In genomic region chr3:24365168-24365567, GRCh38 we compare ENCODE assay signal across 8 cellular contexts.
DNase-seq lines count a peak whose midpoint lies in the region; TF ChIP-seq lines count a peak whose summit lies in the region.

No MANE protein-coding gene starts in this region.

- H3K9me3 Mint-ChIP-seq in glutamatergic neuron (ENCODE audit: unreplicated experiment), result no peaks in the 10 kb centered on the region
- H3K9me3 Mint-ChIP-seq in activated T-cell treated with anti-CD3 and anti-CD28 coated beads, Interleukin-2, amount 50 U/mL, for 24 hours, result no peaks in the 10 kb centered on the region

- no peaks in the 10 kb centered on the region for H3K27me3 ChIP-seq in osteoblast (ENCODE audit: insufficient read depth, low read length)

- H3K4me1 Mint-ChIP-seq in glutamatergic neuron (ENCODE audit: low read depth, unreplicated experiment), result no peaks in the 10 kb centered on the region
- no peaks in the 10 kb centered on the region for H3K4me1 Mint-ChIP-seq in activated T-cell treated with anti-CD3 and anti-CD28 coated beads, Interleukin-2, amount 50 U/mL, for 24 hours (ENCODE audit: low read depth)

- H4K20me1 ChIP-seq in osteoblast (ENCODE audit: insufficient read depth, low read length), result no peaks in the 10 kb centered on the region

- no peak overlapping the region for H3K27ac ChIP-seq in osteoblast (ENCODE audit: low read depth, low read length)

- no peak overlapping the region for H3K27ac Mint-ChIP-seq in glutamatergic neuron (ENCODE audit: unreplicated experiment)
- no peak overlapping the region for H3K27ac Mint-ChIP-seq in activated T-cell treated with anti-CD3 and anti-CD28 coated beads, Interleukin-2, amount 50 U/mL, for 24 hours

- H3K4me1 ChIP-seq in osteoblast (ENCODE audit: insufficient read depth, low read length), result peaks cover 6% of the 10 kb centered on the region

- peak; percentile 88 for DNase-seq in Caki2 (ENCODE audit: low read depth)
- peak; percentile 93 for DNase-seq in RPMI7951 (ENCODE audit: low read depth)
- DNase-seq in fibroblast of mammary gland (ENCODE audit: low read depth), result peak; percentile 92
- peak; percentile 57 for DNase-seq in osteoblast (ENCODE audit: insufficient read length, low spot score, missing footprints)
- no peak for DNase-seq in NOMO-1 treated with dmso at 0.1 percent for 144 hours (lab: John Stamatoyannopoulos, UW; ENCODE audit: unreplicated experiment)
- DNase-seq in glutamatergic neuron, result no peak
- no peak for DNase-seq in CD1c-positive myeloid dendritic cell (ENCODE audit: extremely low spot score)
- DNase-seq in activated T-cell treated with anti-CD3 and anti-CD28 coated beads, Interleukin-2, amount 50 U/mL, for 24 hours, result no peak

- TF ChIP-seq CTCF in fibroblast of mammary gland (conservative IDR thresholded peaks at IDR 0.05; ENCODE audit: control insufficient read depth, insufficient read depth, low read depth, low read length), result peak; percentile 6
- no peak for TF ChIP-seq CTCF in osteoblast (IDR thresholded peaks at IDR 0.05; ENCODE audit: extremely low read depth, low read depth, low read length)
- TF ChIP-seq CTCF in glutamatergic neuron (IDR thresholded peaks at IDR 0.05; ENCODE audit: partially characterized antibody, unreplicated experiment), result no peak

- no peak overlapping the region for H3K4me3 Mint-ChIP-seq in glutamatergic neuron (ENCODE audit: unreplicated experiment)
- H3K4me3 Mint-ChIP-seq in activated T-cell treated with anti-CD3 and anti-CD28 coated beads, Interleukin-2, amount 50 U/mL, for 24 hours, result no peak overlapping the region

- H3K79me2 ChIP-seq in osteoblast (ENCODE audit: insufficient read depth, low read length), result no peaks in the 10 kb centered on the region

- no peaks in the 10 kb centered on the region for H3K9me3 ChIP-seq in osteoblast (ENCODE audit: low read depth, low read length)

- H3K36me3 Mint-ChIP-seq in glutamatergic neuron (ENCODE audit: unreplicated experiment), result no peaks in the 10 kb centered on the region
- no peaks in the 10 kb centered on the region for H3K36me3 Mint-ChIP-seq in activated T-cell treated with anti-CD3 and anti-CD28 coated beads, Interleukin-2, amount 50 U/mL, for 24 hours (ENCODE audit: low read depth)

- H3K27me3 Mint-ChIP-seq in glutamatergic neuron (ENCODE audit: unreplicated experiment), result no peaks in the 10 kb centered on the region
- no peaks in the 10 kb centered on the region for H3K27me3 Mint-ChIP-seq in activated T-cell treated with anti-CD3 and anti-CD28 coated beads, Interleukin-2, amount 50 U/mL, for 24 hours

- H3K4me2 ChIP-seq in osteoblast (ENCODE audit: insufficient read depth, low read length), result peak overlapping the region; percentile 41

- H3K36me3 ChIP-seq in osteoblast (ENCODE audit: insufficient read depth, low read length), result no peaks in the 10 kb centered on the region

- H3K4me3 ChIP-seq in fibroblast of mammary gland (ENCODE audit: control insufficient read depth, low read depth, low read length) (no peak overlapping the region), osteoblast (ENCODE audit: insufficient read depth, low read length) (no peak overlapping the region)

- H2AFZ ChIP-seq in osteoblast (ENCODE audit: low read length), result peak overlapping the region; percentile 4

- in situ Hi-C loops in Caki2 (cut with HindIII; ENCODE audit: low pct_unique_long_range_greater_than_20kb, low sequenced_read_pairs), result no loop called here

Comparison
In these comparisons a context has a peak if more than half of its experiments do, and no peak if none do; other contexts are left out.
1. DNase-seq: peak in Caki2 (single experiment), RPMI7951 (single experiment), fibroblast of mammary gland (single experiment) and osteoblast (single experiment); none in NOMO-1 treated with dmso at 0.1 percent for 144 hours (single experiment), glutamatergic neuron (single experiment), CD1c-positive myeloid dendritic cell (single experiment) and activated T-cell treated with anti-CD3 and anti-CD28 coated beads, Interleukin-2, amount 50 U/mL, for 24 hours (single experiment).